Comparison of ENCODE assay signal across 1 cellular context in genomic region chr14:58947816-58948440, GRCh38.
TF ChIP-seq lines count a peak whose summit lies in the region.

No MANE protein-coding gene starts in this region.

TF ChIP-seq in GM23338, 12 proteins besides CTCF, POLR2A, EP300 and RAD21 (continued from another document):
- TF ChIP-seq REST (IDR thresholded peaks at IDR 0.05; ENCODE audit: unreplicated experiment) = no peak
- no peak for TF ChIP-seq JUNB (IDR thresholded peaks at IDR 0.05; ENCODE audit: unreplicated experiment)
- no peak for TF ChIP-seq ETS1 (IDR thresholded peaks at IDR 0.05)
- TF ChIP-seq POLR2AphosphoS5 (IDR thresholded peaks at IDR 0.05; ENCODE audit: low read depth) = no peak
- no peak for TF ChIP-seq CREB1 (CRISPR knock-in tag; IDR thresholded peaks at IDR 0.05; ENCODE audit: low read depth)
